In the genomic region with DNA sequence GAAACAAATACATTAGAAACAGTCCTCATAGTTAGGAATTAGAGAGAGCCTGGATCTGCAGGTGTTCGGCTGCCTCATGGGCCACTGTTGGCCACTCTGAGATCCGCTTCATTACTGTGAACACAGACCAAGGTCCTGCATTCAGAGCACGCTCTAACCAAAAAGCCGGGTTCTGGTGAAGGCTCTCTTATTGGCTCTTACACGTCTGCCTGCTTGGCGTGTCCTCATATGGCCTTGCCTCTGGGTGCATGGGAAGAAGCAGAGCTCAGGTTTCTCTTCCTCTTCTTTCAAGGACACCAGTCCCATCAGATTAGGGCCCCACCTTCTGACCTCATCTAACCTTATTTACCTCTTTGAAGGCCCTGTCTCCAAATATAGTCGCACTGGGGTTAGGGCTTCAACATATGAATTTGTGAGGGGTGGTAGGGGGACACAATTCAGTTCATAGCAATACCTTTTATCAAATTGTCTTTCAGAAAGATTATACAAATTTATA, we compare ENCODE assay signal across 1 cellular context.
TF ChIP-seq lines count a peak whose summit lies in the region.

No MANE protein-coding gene starts in this region.

TF ChIP-seq in K562, 482 proteins besides CTCF, POLR2A, EP300 and RAD21 (continued from another document and continues in another):
- TF ChIP-seq, protein P1, sequence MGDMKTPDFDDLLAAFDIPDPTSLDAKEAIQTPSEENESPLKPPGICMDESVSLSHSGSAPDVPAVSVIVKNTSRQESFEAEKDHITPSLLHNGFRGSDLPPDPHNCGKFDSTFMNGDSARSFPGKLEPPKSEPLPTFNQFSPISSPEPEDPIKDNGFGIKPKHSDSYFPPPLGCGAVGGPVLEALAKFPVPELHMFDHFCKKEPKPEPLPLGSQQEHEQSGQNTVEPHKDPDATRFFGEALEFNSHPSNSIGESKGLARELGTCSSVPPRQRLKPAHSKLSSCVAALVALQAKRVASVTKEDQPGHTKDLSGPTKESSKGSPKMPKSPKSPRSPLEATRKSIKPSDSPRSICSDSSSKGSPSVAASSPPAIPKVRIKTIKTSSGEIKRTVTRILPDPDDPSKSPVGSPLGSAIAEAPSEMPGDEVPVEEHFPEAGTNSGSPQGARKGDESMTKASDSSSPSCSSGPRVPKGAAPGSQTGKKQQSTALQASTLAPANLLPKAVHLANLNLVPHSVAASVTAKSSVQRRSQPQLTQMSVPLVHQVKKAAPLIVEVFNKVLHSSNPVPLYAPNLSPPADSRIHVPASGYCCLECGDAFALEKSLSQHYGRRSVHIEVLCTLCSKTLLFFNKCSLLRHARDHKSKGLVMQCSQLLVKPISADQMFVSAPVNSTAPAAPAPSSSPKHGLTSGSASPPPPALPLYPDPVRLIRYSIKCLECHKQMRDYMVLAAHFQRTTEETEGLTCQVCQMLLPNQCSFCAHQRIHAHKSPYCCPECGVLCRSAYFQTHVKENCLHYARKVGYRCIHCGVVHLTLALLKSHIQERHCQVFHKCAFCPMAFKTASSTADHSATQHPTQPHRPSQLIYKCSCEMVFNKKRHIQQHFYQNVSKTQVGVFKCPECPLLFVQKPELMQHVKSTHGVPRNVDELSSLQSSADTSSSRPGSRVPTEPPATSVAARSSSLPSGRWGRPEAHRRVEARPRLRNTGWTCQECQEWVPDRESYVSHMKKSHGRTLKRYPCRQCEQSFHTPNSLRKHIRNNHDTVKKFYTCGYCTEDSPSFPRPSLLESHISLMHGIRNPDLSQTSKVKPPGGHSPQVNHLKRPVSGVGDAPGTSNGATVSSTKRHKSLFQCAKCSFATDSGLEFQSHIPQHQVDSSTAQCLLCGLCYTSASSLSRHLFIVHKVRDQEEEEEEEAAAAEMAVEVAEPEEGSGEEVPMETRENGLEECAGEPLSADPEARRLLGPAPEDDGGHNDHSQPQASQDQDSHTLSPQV (IDR thresholded peaks at IDR 0.05) = peak; percentile 90
- TF ChIP-seq, protein P2, sequence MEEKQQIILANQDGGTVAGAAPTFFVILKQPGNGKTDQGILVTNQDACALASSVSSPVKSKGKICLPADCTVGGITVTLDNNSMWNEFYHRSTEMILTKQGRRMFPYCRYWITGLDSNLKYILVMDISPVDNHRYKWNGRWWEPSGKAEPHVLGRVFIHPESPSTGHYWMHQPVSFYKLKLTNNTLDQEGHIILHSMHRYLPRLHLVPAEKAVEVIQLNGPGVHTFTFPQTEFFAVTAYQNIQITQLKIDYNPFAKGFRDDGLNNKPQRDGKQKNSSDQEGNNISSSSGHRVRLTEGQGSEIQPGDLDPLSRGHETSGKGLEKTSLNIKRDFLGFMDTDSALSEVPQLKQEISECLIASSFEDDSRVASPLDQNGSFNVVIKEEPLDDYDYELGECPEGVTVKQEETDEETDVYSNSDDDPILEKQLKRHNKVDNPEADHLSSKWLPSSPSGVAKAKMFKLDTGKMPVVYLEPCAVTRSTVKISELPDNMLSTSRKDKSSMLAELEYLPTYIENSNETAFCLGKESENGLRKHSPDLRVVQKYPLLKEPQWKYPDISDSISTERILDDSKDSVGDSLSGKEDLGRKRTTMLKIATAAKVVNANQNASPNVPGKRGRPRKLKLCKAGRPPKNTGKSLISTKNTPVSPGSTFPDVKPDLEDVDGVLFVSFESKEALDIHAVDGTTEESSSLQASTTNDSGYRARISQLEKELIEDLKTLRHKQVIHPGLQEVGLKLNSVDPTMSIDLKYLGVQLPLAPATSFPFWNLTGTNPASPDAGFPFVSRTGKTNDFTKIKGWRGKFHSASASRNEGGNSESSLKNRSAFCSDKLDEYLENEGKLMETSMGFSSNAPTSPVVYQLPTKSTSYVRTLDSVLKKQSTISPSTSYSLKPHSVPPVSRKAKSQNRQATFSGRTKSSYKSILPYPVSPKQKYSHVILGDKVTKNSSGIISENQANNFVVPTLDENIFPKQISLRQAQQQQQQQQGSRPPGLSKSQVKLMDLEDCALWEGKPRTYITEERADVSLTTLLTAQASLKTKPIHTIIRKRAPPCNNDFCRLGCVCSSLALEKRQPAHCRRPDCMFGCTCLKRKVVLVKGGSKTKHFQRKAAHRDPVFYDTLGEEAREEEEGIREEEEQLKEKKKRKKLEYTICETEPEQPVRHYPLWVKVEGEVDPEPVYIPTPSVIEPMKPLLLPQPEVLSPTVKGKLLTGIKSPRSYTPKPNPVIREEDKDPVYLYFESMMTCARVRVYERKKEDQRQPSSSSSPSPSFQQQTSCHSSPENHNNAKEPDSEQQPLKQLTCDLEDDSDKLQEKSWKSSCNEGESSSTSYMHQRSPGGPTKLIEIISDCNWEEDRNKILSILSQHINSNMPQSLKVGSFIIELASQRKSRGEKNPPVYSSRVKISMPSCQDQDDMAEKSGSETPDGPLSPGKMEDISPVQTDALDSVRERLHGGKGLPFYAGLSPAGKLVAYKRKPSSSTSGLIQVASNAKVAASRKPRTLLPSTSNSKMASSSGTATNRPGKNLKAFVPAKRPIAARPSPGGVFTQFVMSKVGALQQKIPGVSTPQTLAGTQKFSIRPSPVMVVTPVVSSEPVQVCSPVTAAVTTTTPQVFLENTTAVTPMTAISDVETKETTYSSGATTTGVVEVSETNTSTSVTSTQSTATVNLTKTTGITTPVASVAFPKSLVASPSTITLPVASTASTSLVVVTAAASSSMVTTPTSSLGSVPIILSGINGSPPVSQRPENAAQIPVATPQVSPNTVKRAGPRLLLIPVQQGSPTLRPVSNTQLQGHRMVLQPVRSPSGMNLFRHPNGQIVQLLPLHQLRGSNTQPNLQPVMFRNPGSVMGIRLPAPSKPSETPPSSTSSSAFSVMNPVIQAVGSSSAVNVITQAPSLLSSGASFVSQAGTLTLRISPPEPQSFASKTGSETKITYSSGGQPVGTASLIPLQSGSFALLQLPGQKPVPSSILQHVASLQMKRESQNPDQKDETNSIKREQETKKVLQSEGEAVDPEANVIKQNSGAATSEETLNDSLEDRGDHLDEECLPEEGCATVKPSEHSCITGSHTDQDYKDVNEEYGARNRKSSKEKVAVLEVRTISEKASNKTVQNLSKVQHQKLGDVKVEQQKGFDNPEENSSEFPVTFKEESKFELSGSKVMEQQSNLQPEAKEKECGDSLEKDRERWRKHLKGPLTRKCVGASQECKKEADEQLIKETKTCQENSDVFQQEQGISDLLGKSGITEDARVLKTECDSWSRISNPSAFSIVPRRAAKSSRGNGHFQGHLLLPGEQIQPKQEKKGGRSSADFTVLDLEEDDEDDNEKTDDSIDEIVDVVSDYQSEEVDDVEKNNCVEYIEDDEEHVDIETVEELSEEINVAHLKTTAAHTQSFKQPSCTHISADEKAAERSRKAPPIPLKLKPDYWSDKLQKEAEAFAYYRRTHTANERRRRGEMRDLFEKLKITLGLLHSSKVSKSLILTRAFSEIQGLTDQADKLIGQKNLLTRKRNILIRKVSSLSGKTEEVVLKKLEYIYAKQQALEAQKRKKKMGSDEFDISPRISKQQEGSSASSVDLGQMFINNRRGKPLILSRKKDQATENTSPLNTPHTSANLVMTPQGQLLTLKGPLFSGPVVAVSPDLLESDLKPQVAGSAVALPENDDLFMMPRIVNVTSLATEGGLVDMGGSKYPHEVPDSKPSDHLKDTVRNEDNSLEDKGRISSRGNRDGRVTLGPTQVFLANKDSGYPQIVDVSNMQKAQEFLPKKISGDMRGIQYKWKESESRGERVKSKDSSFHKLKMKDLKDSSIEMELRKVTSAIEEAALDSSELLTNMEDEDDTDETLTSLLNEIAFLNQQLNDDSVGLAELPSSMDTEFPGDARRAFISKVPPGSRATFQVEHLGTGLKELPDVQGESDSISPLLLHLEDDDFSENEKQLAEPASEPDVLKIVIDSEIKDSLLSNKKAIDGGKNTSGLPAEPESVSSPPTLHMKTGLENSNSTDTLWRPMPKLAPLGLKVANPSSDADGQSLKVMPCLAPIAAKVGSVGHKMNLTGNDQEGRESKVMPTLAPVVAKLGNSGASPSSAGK (IDR thresholded peaks at IDR 0.05) = peak; percentile 91
- TF ChIP-seq RFX5 (IDR thresholded peaks at IDR 0.05; ENCODE audit: low read depth, low read length) = no peak
- TF ChIP-seq SOX6 (IDR thresholded peaks at IDR 0.05) = peak; percentile 79
- TF ChIP-seq SRF (CRISPR knock-in tag; IDR thresholded peaks at IDR 0.05) = peak in 1 of 2 experiments; percentile 95; a peak in 2 of 4 replicates
- no peak for TF ChIP-seq GABPA (tag; conservative IDR thresholded peaks at IDR 0.05; ENCODE audit: low read depth)
- no peak for TF ChIP-seq POLR2AphosphoS5 (IDR thresholded peaks at IDR 0.05; ENCODE audit: control insufficient read depth, insufficient read depth, low read depth, low read length)
- no peak for TF ChIP-seq ZNF217 (CRISPR knock-in tag; IDR thresholded peaks at IDR 0.05)
- no peak for TF ChIP-seq ZNF561 (CRISPR knock-in tag; conservative IDR thresholded peaks at IDR 0.05)
- no peak for TF ChIP-seq ARID2 (IDR thresholded peaks at IDR 0.05)
- TF ChIP-seq CBX3 (IDR thresholded peaks at IDR 0.05; ENCODE audit: borderline replicate concordance in 1 of 2, low read length in 2 of 2) = no peak
- TF ChIP-seq RCOR1 (IDR thresholded peaks at IDR 0.05; ENCODE audit: borderline replicate concordance in 1 of 2, low read depth in 2 of 2, low read length in 2 of 2) = peak in 1 of 2 experiments; percentile 89; a peak in 2 of 4 replicates
- TF ChIP-seq NCOA1 (IDR thresholded peaks at IDR 0.05; ENCODE audit: low read depth) = peak; percentile 94
- TF ChIP-seq, protein P3, sequence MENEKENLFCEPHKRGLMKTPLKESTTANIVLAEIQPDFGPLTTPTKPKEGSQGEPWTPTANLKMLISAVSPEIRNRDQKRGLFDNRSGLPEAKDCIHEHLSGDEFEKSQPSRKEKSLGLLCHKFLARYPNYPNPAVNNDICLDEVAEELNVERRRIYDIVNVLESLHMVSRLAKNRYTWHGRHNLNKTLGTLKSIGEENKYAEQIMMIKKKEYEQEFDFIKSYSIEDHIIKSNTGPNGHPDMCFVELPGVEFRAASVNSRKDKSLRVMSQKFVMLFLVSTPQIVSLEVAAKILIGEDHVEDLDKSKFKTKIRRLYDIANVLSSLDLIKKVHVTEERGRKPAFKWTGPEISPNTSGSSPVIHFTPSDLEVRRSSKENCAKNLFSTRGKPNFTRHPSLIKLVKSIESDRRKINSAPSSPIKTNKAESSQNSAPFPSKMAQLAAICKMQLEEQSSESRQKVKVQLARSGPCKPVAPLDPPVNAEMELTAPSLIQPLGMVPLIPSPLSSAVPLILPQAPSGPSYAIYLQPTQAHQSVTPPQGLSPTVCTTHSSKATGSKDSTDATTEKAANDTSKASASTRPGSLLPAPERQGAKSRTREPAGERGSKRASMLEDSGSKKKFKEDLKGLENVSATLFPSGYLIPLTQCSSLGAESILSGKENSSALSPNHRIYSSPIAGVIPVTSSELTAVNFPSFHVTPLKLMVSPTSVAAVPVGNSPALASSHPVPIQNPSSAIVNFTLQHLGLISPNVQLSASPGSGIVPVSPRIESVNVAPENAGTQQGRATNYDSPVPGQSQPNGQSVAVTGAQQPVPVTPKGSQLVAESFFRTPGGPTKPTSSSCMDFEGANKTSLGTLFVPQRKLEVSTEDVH (IDR thresholded peaks at IDR 0.05; ENCODE audit: low read depth, partially characterized antibody) = peak; percentile 32
- TF ChIP-seq ZFX (CRISPR knock-in tag; IDR thresholded peaks at IDR 0.05) = peak; percentile 64
- TF ChIP-seq SAP30 (IDR thresholded peaks at IDR 0.05; ENCODE audit: borderline replicate concordance, insufficient read depth, low read depth, low read length, poor library complexity, severe bottlenecking) = no peak
- no peak for TF ChIP-seq KAT7 (CRISPR knock-in tag; IDR thresholded peaks at IDR 0.05; ENCODE audit: borderline replicate concordance)
- TF ChIP-seq ELF2 (CRISPR knock-in tag; IDR thresholded peaks at IDR 0.05) = no peak
- TF ChIP-seq U2AF2 (optimal IDR thresholded peaks at IDR 0.05; ENCODE audit: low read depth, low read length) = no peak
- no peak for TF ChIP-seq ZFP30 (CRISPR knock-in tag; IDR thresholded peaks at IDR 0.05; ENCODE audit: borderline replicate concordance)
- TF ChIP-seq SIN3A (IDR thresholded peaks at IDR 0.05; ENCODE audit: borderline replicate concordance in 2 of 2, control insufficient read depth in 1 of 2, low read depth in 2 of 2, low read length in 2 of 2) = no peak
- TF ChIP-seq MEIS2 (IDR thresholded peaks at IDR 0.05; ENCODE audit: partially characterized antibody) = peak; percentile 3
- peak; percentile 94 for TF ChIP-seq L3MBTL2 (IDR thresholded peaks at IDR 0.05)
- TF ChIP-seq NR4A1 (CRISPR knock-in tag; IDR thresholded peaks at IDR 0.05) = no peak
- TF ChIP-seq NR4A1 (tag; IDR thresholded peaks at IDR 0.05) = no peak
- peak; percentile 70 for TF ChIP-seq SMARCA4 (IDR thresholded peaks at IDR 0.05)
- no peak for TF ChIP-seq RFX1 (IDR thresholded peaks at IDR 0.05)
- no peak for TF ChIP-seq KLF1 (tag; IDR thresholded peaks at IDR 0.05)
- no peak for TF ChIP-seq ZNF408 (CRISPR knock-in tag; IDR thresholded peaks at IDR 0.05; ENCODE audit: low read depth)
